ENCODE assay signal across 2 cellular contexts in genomic region chr20:46894579-46894958, GRCh38.
TF ChIP-seq lines count a peak whose summit lies in the region.

A gene with protein sequence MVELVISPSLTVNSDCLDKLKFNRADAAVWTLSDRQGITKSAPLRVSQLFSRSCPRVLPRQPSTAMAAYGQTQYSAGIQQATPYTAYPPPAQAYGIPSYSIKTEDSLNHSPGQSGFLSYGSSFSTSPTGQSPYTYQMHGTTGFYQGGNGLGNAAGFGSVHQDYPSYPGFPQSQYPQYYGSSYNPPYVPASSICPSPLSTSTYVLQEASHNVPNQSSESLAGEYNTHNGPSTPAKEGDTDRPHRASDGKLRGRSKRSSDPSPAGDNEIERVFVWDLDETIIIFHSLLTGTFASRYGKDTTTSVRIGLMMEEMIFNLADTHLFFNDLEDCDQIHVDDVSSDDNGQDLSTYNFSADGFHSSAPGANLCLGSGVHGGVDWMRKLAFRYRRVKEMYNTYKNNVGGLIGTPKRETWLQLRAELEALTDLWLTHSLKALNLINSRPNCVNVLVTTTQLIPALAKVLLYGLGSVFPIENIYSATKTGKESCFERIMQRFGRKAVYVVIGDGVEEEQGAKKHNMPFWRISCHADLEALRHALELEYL (plus strand): TSS chr20:46894843. CDS start chr20:46990011, 95,168 bp downstream.

TF ChIP-seq in HEK293, 187 proteins besides CTCF, POLR2A, EP300 and RAD21 (continued from another document):
- no peak for TF ChIP-seq ZFP41 (tag by site-specific recombination; IDR thresholded peaks at IDR 0.05; ENCODE audit: borderline replicate concordance)
- no peak for TF ChIP-seq ZNF677 (tag by site-specific recombination; IDR thresholded peaks at IDR 0.05)
- TF ChIP-seq, protein P1, sequence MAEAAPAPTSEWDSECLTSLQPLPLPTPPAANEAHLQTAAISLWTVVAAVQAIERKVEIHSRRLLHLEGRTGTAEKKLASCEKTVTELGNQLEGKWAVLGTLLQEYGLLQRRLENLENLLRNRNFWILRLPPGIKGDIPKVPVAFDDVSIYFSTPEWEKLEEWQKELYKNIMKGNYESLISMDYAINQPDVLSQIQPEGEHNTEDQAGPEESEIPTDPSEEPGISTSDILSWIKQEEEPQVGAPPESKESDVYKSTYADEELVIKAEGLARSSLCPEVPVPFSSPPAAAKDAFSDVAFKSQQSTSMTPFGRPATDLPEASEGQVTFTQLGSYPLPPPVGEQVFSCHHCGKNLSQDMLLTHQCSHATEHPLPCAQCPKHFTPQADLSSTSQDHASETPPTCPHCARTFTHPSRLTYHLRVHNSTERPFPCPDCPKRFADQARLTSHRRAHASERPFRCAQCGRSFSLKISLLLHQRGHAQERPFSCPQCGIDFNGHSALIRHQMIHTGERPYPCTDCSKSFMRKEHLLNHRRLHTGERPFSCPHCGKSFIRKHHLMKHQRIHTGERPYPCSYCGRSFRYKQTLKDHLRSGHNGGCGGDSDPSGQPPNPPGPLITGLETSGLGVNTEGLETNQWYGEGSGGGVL (tag by site-specific recombination; IDR thresholded peaks at IDR 0.05), result no peak
- TF ChIP-seq, protein P2, sequence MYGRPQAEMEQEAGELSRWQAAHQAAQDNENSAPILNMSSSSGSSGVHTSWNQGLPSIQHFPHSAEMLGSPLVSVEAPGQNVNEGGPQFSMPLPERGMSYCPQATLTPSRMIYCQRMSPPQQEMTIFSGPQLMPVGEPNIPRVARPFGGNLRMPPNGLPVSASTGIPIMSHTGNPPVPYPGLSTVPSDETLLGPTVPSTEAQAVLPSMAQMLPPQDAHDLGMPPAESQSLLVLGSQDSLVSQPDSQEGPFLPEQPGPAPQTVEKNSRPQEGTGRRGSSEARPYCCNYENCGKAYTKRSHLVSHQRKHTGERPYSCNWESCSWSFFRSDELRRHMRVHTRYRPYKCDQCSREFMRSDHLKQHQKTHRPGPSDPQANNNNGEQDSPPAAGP (tag by site-specific recombination; IDR thresholded peaks at IDR 0.05), result no peak
- TF ChIP-seq ZBTB7A (tag by site-specific recombination; IDR thresholded peaks at IDR 0.05; ENCODE audit: low read depth), result no peak
- no peak for TF ChIP-seq SP7 (tag by site-specific recombination; IDR thresholded peaks at IDR 0.05)
- TF ChIP-seq KLF7 (tag by site-specific recombination; IDR thresholded peaks at IDR 0.05; ENCODE audit: borderline replicate concordance), result no peak

TF ChIP-seq in WTC11, 78 proteins besides CTCF, POLR2A, EP300 and RAD21 (continued from another document):
- TF ChIP-seq, protein P3, sequence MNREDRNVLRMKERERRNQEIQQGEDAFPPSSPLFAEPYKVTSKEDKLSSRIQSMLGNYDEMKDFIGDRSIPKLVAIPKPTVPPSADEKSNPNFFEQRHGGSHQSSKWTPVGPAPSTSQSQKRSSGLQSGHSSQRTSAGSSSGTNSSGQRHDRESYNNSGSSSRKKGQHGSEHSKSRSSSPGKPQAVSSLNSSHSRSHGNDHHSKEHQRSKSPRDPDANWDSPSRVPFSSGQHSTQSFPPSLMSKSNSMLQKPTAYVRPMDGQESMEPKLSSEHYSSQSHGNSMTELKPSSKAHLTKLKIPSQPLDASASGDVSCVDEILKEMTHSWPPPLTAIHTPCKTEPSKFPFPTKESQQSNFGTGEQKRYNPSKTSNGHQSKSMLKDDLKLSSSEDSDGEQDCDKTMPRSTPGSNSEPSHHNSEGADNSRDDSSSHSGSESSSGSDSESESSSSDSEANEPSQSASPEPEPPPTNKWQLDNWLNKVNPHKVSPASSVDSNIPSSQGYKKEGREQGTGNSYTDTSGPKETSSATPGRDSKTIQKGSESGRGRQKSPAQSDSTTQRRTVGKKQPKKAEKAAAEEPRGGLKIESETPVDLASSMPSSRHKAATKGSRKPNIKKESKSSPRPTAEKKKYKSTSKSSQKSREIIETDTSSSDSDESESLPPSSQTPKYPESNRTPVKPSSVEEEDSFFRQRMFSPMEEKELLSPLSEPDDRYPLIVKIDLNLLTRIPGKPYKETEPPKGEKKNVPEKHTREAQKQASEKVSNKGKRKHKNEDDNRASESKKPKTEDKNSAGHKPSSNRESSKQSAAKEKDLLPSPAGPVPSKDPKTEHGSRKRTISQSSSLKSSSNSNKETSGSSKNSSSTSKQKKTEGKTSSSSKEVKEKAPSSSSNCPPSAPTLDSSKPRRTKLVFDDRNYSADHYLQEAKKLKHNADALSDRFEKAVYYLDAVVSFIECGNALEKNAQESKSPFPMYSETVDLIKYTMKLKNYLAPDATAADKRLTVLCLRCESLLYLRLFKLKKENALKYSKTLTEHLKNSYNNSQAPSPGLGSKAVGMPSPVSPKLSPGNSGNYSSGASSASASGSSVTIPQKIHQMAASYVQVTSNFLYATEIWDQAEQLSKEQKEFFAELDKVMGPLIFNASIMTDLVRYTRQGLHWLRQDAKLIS (CRISPR knock-in tag; IDR thresholded peaks at IDR 0.05; ENCODE audit: borderline replicate concordance), result no peak
- no peak for TF ChIP-seq ZNF423 (CRISPR knock-in tag; IDR thresholded peaks at IDR 0.05)
- TF ChIP-seq, protein P4, sequence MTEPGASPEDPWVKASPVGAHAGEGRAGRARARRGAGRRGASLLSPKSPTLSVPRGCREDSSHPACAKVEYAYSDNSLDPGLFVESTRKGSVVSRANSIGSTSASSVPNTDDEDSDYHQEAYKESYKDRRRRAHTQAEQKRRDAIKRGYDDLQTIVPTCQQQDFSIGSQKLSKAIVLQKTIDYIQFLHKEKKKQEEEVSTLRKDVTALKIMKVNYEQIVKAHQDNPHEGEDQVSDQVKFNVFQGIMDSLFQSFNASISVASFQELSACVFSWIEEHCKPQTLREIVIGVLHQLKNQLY (CRISPR knock-in tag; IDR thresholded peaks at IDR 0.05), result no peak
- no peak for TF ChIP-seq MXD4 (CRISPR knock-in tag; IDR thresholded peaks at IDR 0.05; ENCODE audit: borderline replicate concordance)
- TF ChIP-seq NFATC4 (CRISPR knock-in tag; IDR thresholded peaks at IDR 0.05), result no peak
- TF ChIP-seq ELF4 (CRISPR knock-in tag; IDR thresholded peaks at IDR 0.05; ENCODE audit: low read depth), result no peak
- TF ChIP-seq GABPB1 (CRISPR knock-in tag; IDR thresholded peaks at IDR 0.05), result no peak
- TF ChIP-seq JAZF1 (CRISPR knock-in tag; IDR thresholded peaks at IDR 0.05), result no peak
- no peak for TF ChIP-seq NR2C2 (CRISPR knock-in tag; IDR thresholded peaks at IDR 0.05)
- no peak for TF ChIP-seq EMX1 (CRISPR knock-in tag; IDR thresholded peaks at IDR 0.05)
- no peak for TF ChIP-seq ZNF219 (CRISPR knock-in tag; IDR thresholded peaks at IDR 0.05; ENCODE audit: borderline replicate concordance)
- TF ChIP-seq ZNF671 (CRISPR knock-in tag; IDR thresholded peaks at IDR 0.05), result no peak
